8 cellular contexts compared by ENCODE assay signal in the genomic region with DNA sequence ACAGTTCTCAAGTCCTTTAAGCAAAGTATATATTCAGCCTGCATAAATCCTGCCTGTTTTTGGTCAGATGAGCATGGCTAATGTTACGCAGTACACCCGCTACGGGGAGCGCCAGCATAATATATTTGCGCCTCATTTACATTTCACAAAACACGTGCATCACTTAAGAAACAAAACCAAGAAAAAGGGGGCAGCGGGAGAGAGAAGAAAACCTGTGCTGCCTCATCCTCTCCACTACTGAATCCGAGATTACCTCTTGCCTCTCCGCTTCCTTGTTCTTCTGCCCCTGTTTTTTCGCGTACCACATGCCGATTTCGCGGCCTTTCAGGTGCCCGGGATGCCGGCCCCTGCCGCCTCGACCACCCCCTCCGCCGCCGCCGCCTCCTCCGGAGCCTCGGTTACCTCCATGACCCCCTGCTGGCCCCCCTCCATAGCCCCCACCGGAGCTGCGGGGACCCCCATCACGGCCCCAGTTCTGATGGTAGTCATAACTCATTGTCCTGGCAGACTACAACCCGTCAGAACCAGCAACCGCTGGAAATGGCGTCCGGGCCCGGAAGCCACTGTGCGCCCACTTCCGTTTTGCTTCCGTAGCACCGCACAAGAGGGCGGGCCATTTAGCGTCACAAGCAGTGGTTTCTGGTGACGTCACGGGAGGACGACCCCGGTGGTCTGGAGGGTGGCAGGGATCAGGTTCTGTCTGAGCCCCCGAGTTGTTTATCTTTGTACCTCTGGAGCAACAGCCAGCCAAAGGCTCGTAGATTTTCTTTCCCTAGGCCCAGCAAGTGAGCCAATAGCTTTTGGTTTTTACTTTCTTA. TPM values are rescaled to one million over a fixed set of nuclear protein-coding genes. Genes with fewer than 3 reads are reported as not detected.
DNase-seq lines count a peak whose midpoint lies in the region; TF ChIP-seq lines count a peak whose summit lies in the region.

A gene with protein sequence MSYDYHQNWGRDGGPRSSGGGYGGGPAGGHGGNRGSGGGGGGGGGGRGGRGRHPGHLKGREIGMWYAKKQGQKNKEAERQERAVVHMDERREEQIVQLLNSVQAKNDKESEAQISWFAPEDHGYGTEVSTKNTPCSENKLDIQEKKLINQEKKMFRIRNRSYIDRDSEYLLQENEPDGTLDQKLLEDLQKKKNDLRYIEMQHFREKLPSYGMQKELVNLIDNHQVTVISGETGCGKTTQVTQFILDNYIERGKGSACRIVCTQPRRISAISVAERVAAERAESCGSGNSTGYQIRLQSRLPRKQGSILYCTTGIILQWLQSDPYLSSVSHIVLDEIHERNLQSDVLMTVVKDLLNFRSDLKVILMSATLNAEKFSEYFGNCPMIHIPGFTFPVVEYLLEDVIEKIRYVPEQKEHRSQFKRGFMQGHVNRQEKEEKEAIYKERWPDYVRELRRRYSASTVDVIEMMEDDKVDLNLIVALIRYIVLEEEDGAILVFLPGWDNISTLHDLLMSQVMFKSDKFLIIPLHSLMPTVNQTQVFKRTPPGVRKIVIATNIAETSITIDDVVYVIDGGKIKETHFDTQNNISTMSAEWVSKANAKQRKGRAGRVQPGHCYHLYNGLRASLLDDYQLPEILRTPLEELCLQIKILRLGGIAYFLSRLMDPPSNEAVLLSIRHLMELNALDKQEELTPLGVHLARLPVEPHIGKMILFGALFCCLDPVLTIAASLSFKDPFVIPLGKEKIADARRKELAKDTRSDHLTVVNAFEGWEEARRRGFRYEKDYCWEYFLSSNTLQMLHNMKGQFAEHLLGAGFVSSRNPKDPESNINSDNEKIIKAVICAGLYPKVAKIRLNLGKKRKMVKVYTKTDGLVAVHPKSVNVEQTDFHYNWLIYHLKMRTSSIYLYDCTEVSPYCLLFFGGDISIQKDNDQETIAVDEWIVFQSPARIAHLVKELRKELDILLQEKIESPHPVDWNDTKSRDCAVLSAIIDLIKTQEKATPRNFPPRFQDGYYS (minus strand): TSS at position 567 of the 818 bp plus-strand sequence. CDS start 71 bp downstream, at position 496.

- in situ Hi-C loops in SK-MEL-5 (cut with HindIII; ENCODE audit: low pct_unique_long_range_greater_than_20kb, low sequenced_read_pairs) = no loop called here

- CTCF ChIA-PET in activated naive CD4-positive, alpha-beta T cell treated with anti-CD3 and anti-CD28 coated beads for 36 hours (lab: Charles Lee) = interaction anchor here (0.6 to 1.2 kb wide), 3 partner anchors 11 to 12 kb away, joined by 3 to 6 read pairs (median 5); no protein-coding TSS in a partner anchor

- peak within 1 kb of the TSS; percentile 96 for H3K27ac Mint-ChIP-seq in activated naive CD4-positive, alpha-beta T cell treated with anti-CD3 and anti-CD28 coated beads for 36 hours

- intact Hi-C loops in activated naive CD4-positive, alpha-beta T cell treated with anti-CD3 and anti-CD28 coated beads for 36 hours (cut with micrococcal nuclease) = loop anchor here (1.0 to 5.0 kb wide), 5 partner anchors 203 to 1547 kb away; a partner anchor contains a TSS

- H3K9me3 Mint-ChIP-seq in activated naive CD4-positive, alpha-beta T cell treated with anti-CD3 and anti-CD28 coated beads for 36 hours = no peaks in the 10 kb centered on the region

- H3K4me1 Mint-ChIP-seq in activated naive CD4-positive, alpha-beta T cell treated with anti-CD3 and anti-CD28 coated beads for 36 hours (ENCODE audit: low read depth) = peaks cover 31% of the 10 kb centered on the region

- peak within 1 kb of the TSS; percentile 84 for H3K4me3 Mint-ChIP-seq in activated naive CD4-positive, alpha-beta T cell treated with anti-CD3 and anti-CD28 coated beads for 36 hours

- TF ChIP-seq CTCF in HFF-Myc (IDR thresholded peaks at IDR 0.05; ENCODE audit: low read depth, low read length, missing control alignments) = no peak

- H3K27me3 Mint-ChIP-seq in activated naive CD4-positive, alpha-beta T cell treated with anti-CD3 and anti-CD28 coated beads for 36 hours (ENCODE audit: low read depth) = no peaks in the 10 kb centered on the region

- DNase-seq in GM03348 (ENCODE audit: low spot score) (peak; percentile 94), HFF-Myc (ENCODE audit: extremely low read depth, low read depth) (peak; percentile 84), MV-4-11 (lab: John Stamatoyannopoulos, UW) (peak; percentile 86), SK-MEL-5 (ENCODE audit: low read depth, low spot score) (peak; percentile 90), germinal center (ENCODE audit: low spot score) (peak; percentile 84), non-pigmented ciliary epithelial cell (ENCODE audit: low read depth) (peak; percentile 60), superior temporal gyrus (ENCODE audit: extremely low spot score) (peak; percentile 93)
- DNase-seq in activated naive CD4-positive, alpha-beta T cell treated with anti-CD3 and anti-CD28 coated beads for 36 hours = peak; percentile 93

- peaks cover 14% of the 10 kb centered on the region for H3K36me3 Mint-ChIP-seq in activated naive CD4-positive, alpha-beta T cell treated with anti-CD3 and anti-CD28 coated beads for 36 hours (ENCODE audit: low read depth)

- H3K4me3 ChIP-seq in HFF-Myc (replicated peaks; ENCODE audit: low read depth, low read length) = peak within 1 kb of the TSS; percentile 64

RNA-seq across cellular contexts. Expression of the gene that starts here (rescaled TPM):
- total RNA-seq in SK-MEL-5 (2014; rRNA removed; shearing (Covaris generic)) = 48.6 and 51.6 TPM in 2 replicates
- 44.8 and 48.0 TPM in 2 replicates for polyA plus RNA-seq in SK-MEL-5 (2015; cell fraction: cytosol; rRNA removed)
- 101 and 104 TPM in 2 replicates for polyA plus RNA-seq in SK-MEL-5 (2015; cell fraction: nucleus; rRNA removed)
- total RNA-seq in activated naive CD4-positive, alpha-beta T cell treated with anti-CD3 and anti-CD28 coated beads for 36 hours = 10 to 100 TPM; 58.2 to 62.6 TPM

Comparison
In these comparisons a context has a peak if more than half of its experiments do, and no peak if none do; other contexts are left out.
1. Peak in every context shown above with its lines: DNase-seq and H3K4me3 ChIP-seq.